ENCODE assay signal across 8 cellular contexts in the genomic region with DNA sequence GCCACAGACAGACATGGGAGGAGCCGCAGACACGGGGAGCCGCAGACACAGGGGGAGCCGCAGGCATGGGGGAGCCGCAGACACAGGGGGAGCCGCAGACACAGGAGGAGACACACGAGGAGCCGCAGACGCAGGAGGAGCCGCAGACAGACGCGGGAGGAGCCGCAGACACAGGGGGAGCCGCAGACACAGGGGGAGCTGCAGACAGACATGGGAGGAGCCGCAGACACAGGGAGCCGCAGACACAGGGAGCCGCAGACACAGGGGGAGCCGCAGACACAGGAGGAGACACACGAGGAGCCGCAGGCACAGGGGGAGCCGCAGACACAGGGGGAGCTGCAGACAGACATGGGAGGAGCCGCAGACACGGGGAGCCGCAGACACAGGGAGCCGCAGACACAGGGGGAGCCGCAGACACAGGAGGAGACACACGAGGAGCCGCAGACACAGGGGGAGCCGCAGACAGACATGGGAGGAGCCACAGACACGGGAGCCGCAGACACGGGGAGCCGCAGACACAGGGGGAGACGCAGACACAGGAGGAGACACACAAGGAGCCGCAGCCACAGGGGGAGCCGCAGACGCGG.
DNase-seq lines count a peak whose midpoint lies in the region; ATAC-seq and TF ChIP-seq lines count a peak whose summit lies in the region.
"Not testable (repeated sequence)": the region's sequence is repeated elsewhere in the genome, so short reads cannot be mapped to it uniquely, and the experiment has no call there.

No MANE protein-coding gene starts in this region.

- H3K4me3 Mint-ChIP-seq in chondrocyte (ENCODE audit: unreplicated experiment) = not testable (repeated sequence)

- not testable (repeated sequence) for H2AFZ ChIP-seq in SK-N-SH (ENCODE audit: low read depth); neuronal stem cell (ENCODE audit: low read length)

- not testable (repeated sequence) for H3K4me3 ChIP-seq in H7 (ENCODE audit: insufficient read depth, low read depth, low read length); neuronal stem cell (ENCODE audit: low read length in 2 of 2); spleen; aorta (ENCODE audit: low read length in 2 of 2)
- H3K4me3 ChIP-seq in SK-N-SH (ENCODE audit: low read depth in 2 of 2, low read length in 1 of 2) = peak overlapping the region in 1 of 2 experiments; percentile 40; a peak in 1 of 4 replicates

- peak overlapping the region in 1 of 2 experiments; percentile 94; a peak in 2 of 4 replicates for H3K27ac ChIP-seq in SK-N-SH (ENCODE audit: low read depth in 2 of 2, low read length in 1 of 2)
- not testable (repeated sequence) for H3K27ac ChIP-seq in neuronal stem cell (replicated peaks; ENCODE audit: low read length); spleen; aorta (ENCODE audit: low read depth in 1 of 2, low read length in 2 of 2)

- TF ChIP-seq RAD21 in SK-N-SH (IDR thresholded peaks at IDR 0.05; ENCODE audit: low read length) = not testable (repeated sequence)

- H3K4me1 ChIP-seq in SK-N-SH (ENCODE audit: control insufficient read depth in 1 of 2, insufficient read depth in 2 of 2, low read depth in 1 of 2, low read length in 1 of 2) = peaks cover 0 to 34% of the 10 kb centered on the region in 2 experiments; a peak in 1 of 4 replicates
- H3K4me1 ChIP-seq in neuronal stem cell (ENCODE audit: control insufficient read depth in 2 of 2, insufficient read depth in 1 of 2, low read depth in 1 of 2, low read length in 2 of 2); spleen; aorta (ENCODE audit: control insufficient read depth in 1 of 2, insufficient read depth in 2 of 2, low read length in 2 of 2): not testable (repeated sequence)

- peaks cover 17% of the 10 kb centered on the region for H3K9me3 Mint-ChIP-seq in chondrocyte (ENCODE audit: low read depth)

- peak overlapping the region; percentile 84 for H3K14ac ChIP-seq in neuronal stem cell (ENCODE audit: low read length)

- not testable (repeated sequence) for H3K9me2 ChIP-seq in SK-N-SH

- not testable (repeated sequence) for H3K36me3 Mint-ChIP-seq in chondrocyte (ENCODE audit: low read depth)

- not testable (repeated sequence) for H4K91ac ChIP-seq in neuronal stem cell (ENCODE audit: low read depth, low read length, poor library complexity)

- not testable (repeated sequence) for H3K4me2 ChIP-seq in SK-N-SH; neuronal stem cell (ENCODE audit: insufficient read depth, low read length, poor library complexity, severe bottlenecking)

- not testable (repeated sequence) for H3F3A ChIP-seq in SK-N-SH (replicated peaks; ENCODE audit: insufficient read depth)

- not testable (repeated sequence) for H3K27ac Mint-ChIP-seq in chondrocyte (ENCODE audit: unreplicated experiment)

- 20% methylated on average over 37 of the region's 38 CpGs for WGBS in SK-N-SH (ENCODE audit: low lambda C conversion rate)
- WGBS in neuronal stem cell (ENCODE audit: extremely low coverage in 2 of 2, insufficient read length in 2 of 2, insufficient replicate concordance in 1 of 2), 2 donors = no CpG with 5 or more reads among the region's 38 CpGs
- 84 to 94% (median 93%) methylated on average over 38 of the region's 38 CpGs for WGBS in spleen, 5 donors
- WGBS in aorta, 2 donors = 92 to 93% methylated on average over 38 of the region's 38 CpGs

- H3K79me1 ChIP-seq in neuronal stem cell (ENCODE audit: low read depth, low read length) = not testable (repeated sequence)

- not testable (repeated sequence) for H3K27me3 Mint-ChIP-seq in chondrocyte (ENCODE audit: low read depth)

- H2BK120ac ChIP-seq in neuronal stem cell (ENCODE audit: low read depth, low read length) = not testable (repeated sequence)

- not testable (repeated sequence) for H3K4ac ChIP-seq in neuronal stem cell (ENCODE audit: low read length)

- H3K27me3 ChIP-seq in H7 (ENCODE audit: control insufficient read depth, insufficient read depth, low read length); SK-N-SH (ENCODE audit: insufficient read depth); neuronal stem cell (ENCODE audit: control insufficient read depth in 3 of 3, insufficient read depth in 3 of 3, low read depth in 1 of 3, low read length in 3 of 3); aorta (ENCODE audit: control insufficient read depth in 1 of 2, insufficient read depth in 2 of 2, low read length in 1 of 2): not testable (repeated sequence)
- H3K27me3 ChIP-seq in spleen (replicated peaks in 1 of 7) = peaks cover 0 to 13% (median 0%) of the 10 kb centered on the region in 7 donors

- TF ChIP-seq POLR2A in spleen (IDR thresholded peaks at IDR 0.05) = not testable (repeated sequence)

- H3K23ac ChIP-seq in neuronal stem cell (ENCODE audit: low read depth, low read length, poor library complexity) = not testable (repeated sequence)

- H3K4me1 Mint-ChIP-seq in chondrocyte (ENCODE audit: low read depth) = not testable (repeated sequence)

- not testable (repeated sequence) for H2BK5ac ChIP-seq in neuronal stem cell (ENCODE audit: low read length)

- H2AK5ac ChIP-seq in neuronal stem cell (ENCODE audit: low read depth, low read length) = not testable (repeated sequence)

- TF ChIP-seq CTCF in SK-N-SH (IDR thresholded peaks at IDR 0.05); chondrocyte (IDR thresholded peaks at IDR 0.05); spleen (IDR thresholded peaks at IDR 0.05 in 8 of 11, conservative IDR thresholded peaks at IDR 0.05 in 3 of 11): not testable (repeated sequence)

- ATAC-seq in left ventricle myocardium superior; aorta (ENCODE audit: low FRiP score): not testable (repeated sequence)

- not testable (repeated sequence) for H3K18ac ChIP-seq in neuronal stem cell (ENCODE audit: low read length)

- DNase-seq in H7 (peak; percentile 33), NCI-H2227 (lab: John Stamatoyannopoulos, UW; ENCODE audit: unreplicated experiment) (peak; percentile 42), SK-N-SH (peak; percentile 70), chondrocyte (ENCODE audit: low spot score) (peak; percentile 93), left ventricle myocardium superior (peak; percentile 28), spleen (peak; percentile 75), aorta (peak; percentile 37 to 75)
- DNase-seq in neuronal stem cell (ENCODE audit: low spot score) = not testable (repeated sequence)

- not testable (repeated sequence) for H3K79me2 ChIP-seq in SK-N-SH (ENCODE audit: insufficient read depth)

- intact Hi-C loops in left ventricle myocardium superior (cut with micrococcal nuclease); spleen (cut with DNase I; ENCODE audit: low total_unique reads); aorta (cut with DNase I): not testable (repeated sequence)

- CTCF ChIA-PET in SK-N-SH (lab: Yijun Ruan, JAX) = interaction anchor here (0.6 to 1.6 kb wide), 6 partner anchors 23 to 571 kb away, joined by 3 to 4 read pairs (median 3); no protein-coding TSS in a partner anchor

- not testable (repeated sequence) for H2BK12ac ChIP-seq in neuronal stem cell (ENCODE audit: low read length)

- not testable (repeated sequence) for H3K9me3 ChIP-seq in SK-N-SH; neuronal stem cell (replicated peaks in 1 of 2; ENCODE audit: control insufficient read depth in 2 of 2, insufficient read depth in 1 of 2, low read depth in 1 of 2, low read length in 2 of 2); spleen; aorta (ENCODE audit: control insufficient read depth, low read length)

- H4K20me1 ChIP-seq in SK-N-SH (ENCODE audit: insufficient read depth) = not testable (repeated sequence)

- not testable (repeated sequence) for H4K8ac ChIP-seq in neuronal stem cell (ENCODE audit: low read depth, low read length)

- TF ChIP-seq EP300 in SK-N-SH (IDR thresholded peaks at IDR 0.05; ENCODE audit: borderline replicate concordance in 1 of 2, low read depth in 1 of 2, low read length in 1 of 2) = not testable (repeated sequence)

- not testable (repeated sequence) for H2BK15ac ChIP-seq in neuronal stem cell (ENCODE audit: low read length)

- POLR2A ChIA-PET in SK-N-SH (lab: Yijun Ruan, JAX) = interaction anchor here (0.7 to 1.7 kb wide), 4 partner anchors 12 to 399 kb away, joined by 3 to 8 read pairs (median 3); no protein-coding TSS in a partner anchor

- not testable (repeated sequence) for H3K36me3 ChIP-seq in H7 (replicated peaks; ENCODE audit: control insufficient read depth, insufficient read depth, low read length); SK-N-SH (replicated peaks in 1 of 2; ENCODE audit: control insufficient read depth in 1 of 2, insufficient read depth in 2 of 2, low read length in 1 of 2); neuronal stem cell (replicated peaks in 1 of 2; ENCODE audit: control insufficient read depth in 2 of 2, insufficient read depth in 2 of 2, low read length in 2 of 2); spleen; aorta (ENCODE audit: control insufficient read depth in 1 of 2, insufficient read depth in 2 of 2, low read length in 1 of 2)

- H3K9ac ChIP-seq in SK-N-SH = not testable (repeated sequence)
- peak overlapping the region; percentile 21 for H3K9ac ChIP-seq in neuronal stem cell (ENCODE audit: low read depth, low read length, poor library complexity)

TF ChIP-seq in SK-N-SH, 30 proteins besides CTCF, POLR2A, EP300 and RAD21:
- peak; percentile 24; the same call in 1 of the 2 replicates for TF ChIP-seq MXI1 (IDR thresholded peaks at IDR 0.05; ENCODE audit: low read depth, low read length)
TF ChIP-seq in SK-N-SH: peak in this region for 1; not testable (repeated sequence) for 29.
